ENCODE assay signal across 16 cellular contexts in the genomic region with DNA sequence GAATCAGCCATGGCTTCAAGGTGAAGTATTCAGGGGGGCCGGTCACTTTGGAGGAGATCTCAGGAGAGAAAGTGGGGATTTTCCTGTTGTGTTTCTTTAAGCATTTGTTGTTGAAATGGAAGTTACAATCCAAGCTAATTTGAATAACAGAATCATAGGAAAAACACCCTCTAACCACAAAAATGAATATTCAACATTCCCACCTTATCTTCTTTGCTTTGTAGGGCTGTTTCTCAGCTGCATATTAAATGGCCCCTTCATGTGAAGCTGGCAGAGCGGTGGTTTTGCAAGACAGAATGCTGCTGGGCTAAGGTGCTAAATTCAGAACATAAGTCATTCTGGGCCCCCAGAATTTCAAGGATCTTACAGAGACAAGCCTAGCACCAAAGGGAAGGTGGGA.
DNase-seq lines count a peak whose midpoint lies in the region; ATAC-seq lines count a peak whose summit lies in the region.
"Had no signal": no experiment of that assay in that cellular context is flagged by ENCODE, and none has a peak within 500 bp of the region (broad histone marks: within the 10 kb centered on the region; RNA-seq: fewer than 3 reads in every experiment).

No MANE protein-coding gene starts in this region.

- ATAC-seq in GM21529 (IDR thresholded peaks at IDR 0.05; ENCODE audit: unreplicated experiment), result no peak

- DNase-seq in NCI-H526 treated with DMSO at 0.1 percent for 48 hours (lab: John Stamatoyannopoulos, UW) (peak; percentile 95), amniotic epithelial cell (ENCODE audit: low read depth) (peak; percentile 29), islet precursor cell (peak; percentile 19), NOMO-1 (lab: John Stamatoyannopoulos, UW; ENCODE audit: unreplicated experiment in 2 of 2) (no peak), T-helper 9 cell (no peak)
- DNase-seq: C1 segment of cervical spinal cord; Calu3; CD4-positive, alpha-beta memory T cell; COR-L47; DMS53; DMS79 treated with DMSO at 0.1 percent for 48 hours; GF-D8; GM23248; H7; HCEC 1CT had no signal

Comparison
In these comparisons a context has a peak if more than half of its experiments do, and no peak if none do; other contexts are left out.
1. DNase-seq: peak in NCI-H526 treated with DMSO at 0.1 percent for 48 hours (single experiment), amniotic epithelial cell (single experiment) and islet precursor cell (single experiment); none in NOMO-1 (0 of 2) and T-helper 9 cell (single experiment).